Comparison of ENCODE assay signal across 8 cellular contexts in genomic region chr12:110741795-110742717, GRCh38. TPM values are rescaled to one million over a fixed set of nuclear protein-coding genes. Genes with fewer than 3 reads are reported as not detected.
DNase-seq lines count a peak whose midpoint lies in the region; ATAC-seq and TF ChIP-seq lines count a peak whose summit lies in the region.

No MANE protein-coding gene starts in this region.

- H3K27me3 Mint-ChIP-seq in activated CD8-positive, alpha-beta T cell treated with anti-CD3 and anti-CD28 coated beads for 36 hours: no peaks in the 10 kb centered on the region

- DNase-seq in DMS 273 (lab: John Stamatoyannopoulos, UW; ENCODE audit: unreplicated experiment) (peak; percentile 51), DMS 273 treated with DMSO at 0.1 percent for 48 hours (lab: John Stamatoyannopoulos, UW) (no peak), HFF-Myc (ENCODE audit: extremely low read depth, low read depth) (no peak), NCI-H1436 treated with DMSO at 0.1 percent for 48 hours (lab: John Stamatoyannopoulos, UW) (peak; percentile 6), fibroblast of pulmonary artery (ENCODE audit: low read depth) (peak; percentile 36), GM20000 (ENCODE audit: low spot score) (no peak)
- peak; percentile 30 for DNase-seq in activated CD8-positive, alpha-beta T cell treated with anti-CD3 and anti-CD28 coated beads for 36 hours

- peaks cover 40% of the 10 kb centered on the region for H3K36me3 Mint-ChIP-seq in activated CD8-positive, alpha-beta T cell treated with anti-CD3 and anti-CD28 coated beads for 36 hours (ENCODE audit: low read depth)

- peak overlapping the region; percentile 100 for H3K4me3 Mint-ChIP-seq in activated CD8-positive, alpha-beta T cell treated with anti-CD3 and anti-CD28 coated beads for 36 hours

- H3K27ac Mint-ChIP-seq in activated CD8-positive, alpha-beta T cell treated with anti-CD3 and anti-CD28 coated beads for 36 hours: peak overlapping the region; percentile 99

- no peaks in the 10 kb centered on the region for H3K36me3 ChIP-seq in neural cell (ENCODE audit: insufficient read depth, low read length)

- H3K4me1 Mint-ChIP-seq in activated CD8-positive, alpha-beta T cell treated with anti-CD3 and anti-CD28 coated beads for 36 hours (ENCODE audit: low read depth): peaks cover 45% of the 10 kb centered on the region

- peak overlapping the region; percentile 58 for H3K4me3 ChIP-seq in HFF-Myc (replicated peaks; ENCODE audit: low read depth, low read length)
- H3K4me3 ChIP-seq in fibroblast of pulmonary artery (replicated peaks; ENCODE audit: low read depth, low read length): peak overlapping the region; percentile 89
- H3K4me3 ChIP-seq in neural cell (ENCODE audit: low read length): peak overlapping the region; percentile 79

- no peaks in the 10 kb centered on the region for H3K27me3 ChIP-seq in neural cell (ENCODE audit: insufficient read depth, low read depth, low read length)

- ATAC-seq in activated CD8-positive, alpha-beta T cell treated with anti-CD3 and anti-CD28 coated beads for 36 hours: peak; percentile 3

- no peaks in the 10 kb centered on the region for H3K9me3 Mint-ChIP-seq in activated CD8-positive, alpha-beta T cell treated with anti-CD3 and anti-CD28 coated beads for 36 hours

- peaks cover 7% of the 10 kb centered on the region for H4K20me1 ChIP-seq in neural cell (ENCODE audit: insufficient read depth)

- intact Hi-C loops in activated CD8-positive, alpha-beta T cell treated with anti-CD3 and anti-CD28 coated beads for 36 hours (cut with micrococcal nuclease): loop anchor here (5.0 kb wide), 1 partner anchor 85 kb away; no protein-coding TSS in a partner anchor

- peaks cover 53% of the 10 kb centered on the region for H3K79me2 ChIP-seq in neural cell (replicated peaks; ENCODE audit: insufficient read depth, low read length)

- POLR2A ChIA-PET in activated CD8-positive, alpha-beta T cell treated with anti-CD3 and anti-CD28 coated beads for 36 hours (lab: Charles Lee): interaction anchor here (0.6 to 1.8 kb wide), 12 partner anchors 11 to 273 kb away, joined by 3 to 9 read pairs (median 4); partner anchors contain the start of genes FAM216A, GPN3 and TCTN1

- no peak for TF ChIP-seq EP300 in neural cell (conservative IDR thresholded peaks at IDR 0.05; ENCODE audit: poor library complexity, severe bottlenecking)

- peak overlapping the region; percentile 89 for H3K9ac ChIP-seq in neural cell (ENCODE audit: low read length)

- H3K9me2 ChIP-seq in neural cell (ENCODE audit: insufficient read depth, low read length): no peaks in the 10 kb centered on the region

- no peaks in the 10 kb centered on the region for H3K9me3 ChIP-seq in neural cell (ENCODE audit: low read length)

- CTCF ChIA-PET in activated CD8-positive, alpha-beta T cell treated with anti-CD3 and anti-CD28 coated beads for 36 hours (lab: Charles Lee): interaction anchor here (0.8 to 1.4 kb wide), 8 partner anchors 11 to 146 kb away, joined by 3 to 9 read pairs (median 4); no protein-coding TSS in a partner anchor

- peak overlapping the region; percentile 36 for H2AFZ ChIP-seq in neural cell (ENCODE audit: low read depth, low read length)

- H3K4me2 ChIP-seq in neural cell (ENCODE audit: low read length): peak overlapping the region; percentile 91

- TF ChIP-seq CTCF in HFF-Myc (IDR thresholded peaks at IDR 0.05; ENCODE audit: low read depth, low read length, missing control alignments) (no peak), fibroblast of pulmonary artery (IDR thresholded peaks at IDR 0.05; ENCODE audit: low read length, missing control alignments) (no peak), neural cell (IDR thresholded peaks at IDR 0.05; ENCODE audit: poor library complexity, severe bottlenecking) (no peak), GM20000 (IDR thresholded peaks at IDR 0.05; ENCODE audit: extremely low read depth, missing control alignments) (no peak)
- TF ChIP-seq CTCF in activated CD8-positive, alpha-beta T cell treated with anti-CD3 and anti-CD28 coated beads for 36 hours (IDR thresholded peaks at IDR 0.05): no peak

- no peak for TF ChIP-seq RAD21 in neural cell (conservative IDR thresholded peaks at IDR 0.05)

- no peaks in the 10 kb centered on the region for H3F3A ChIP-seq in neural cell (ENCODE audit: insufficient read depth, low read length, poor library complexity, severe bottlenecking)

- peak overlapping the region; percentile 85 for H3K27ac ChIP-seq in neural cell (ENCODE audit: low read length)

TF ChIP-seq in neural cell, 6 proteins besides CTCF, POLR2A, EP300 and RAD21:
- peak; percentile 55 for TF ChIP-seq MXI1 (conservative IDR thresholded peaks at IDR 0.05; ENCODE audit: poor library complexity, severe bottlenecking)
- TF ChIP-seq POLR2AphosphoS5 (IDR thresholded peaks at IDR 0.05): no peak
- TF ChIP-seq EZH2 (IDR thresholded peaks at IDR 0.05; ENCODE audit: borderline replicate concordance, insufficient read depth, low read length, poor library complexity, severe bottlenecking): no peak
- no peak for TF ChIP-seq REST (IDR thresholded peaks at IDR 0.05; ENCODE audit: borderline replicate concordance)
- no peak for TF ChIP-seq TAF1 (IDR thresholded peaks at IDR 0.05; ENCODE audit: low read depth)
- no peak for TF ChIP-seq SMC3 (conservative IDR thresholded peaks at IDR 0.05; ENCODE audit: poor library complexity)

RNA-seq across cellular contexts. Expression of gene PPP1CC, which starts 0.6 kb away (rescaled TPM):
- 100 to 1,000 TPM; 242 to 244 TPM for total RNA-seq in activated CD8-positive, alpha-beta T cell treated with anti-CD3 and anti-CD28 coated beads for 36 hours
- 158 and 188 TPM in 2 replicates for polyA plus RNA-seq in neural cell
- polyA minus RNA-seq in neural cell: 130 and 133 TPM in 2 replicates

RNA-seq across cellular contexts. Expression of gene HVCN1, which starts 53.1 kb away (rescaled TPM):
- 10 to 100 TPM; 23.0 to 24.2 TPM for total RNA-seq in activated CD8-positive, alpha-beta T cell treated with anti-CD3 and anti-CD28 coated beads for 36 hours
- polyA plus RNA-seq in neural cell: not detected in 2 replicates
- polyA minus RNA-seq in neural cell: not detected in 2 replicates

Comparison
In these comparisons a context has a peak if more than half of its experiments do, and no peak if none do; other contexts are left out.
1. DNase-seq: peak in DMS 273 (single experiment), NCI-H1436 treated with DMSO at 0.1 percent for 48 hours (single experiment), activated CD8-positive, alpha-beta T cell treated with anti-CD3 and anti-CD28 coated beads for 36 hours (single experiment) and fibroblast of pulmonary artery (single experiment); none in DMS 273 treated with DMSO at 0.1 percent for 48 hours (single experiment), HFF-Myc (single experiment) and GM20000 (single experiment).
2. Peak in every context shown above with its lines, with median percentiles within 50 percentile points of each other: H3K4me3 ChIP-seq.